Comparison of ENCODE assay signal across 26 cellular contexts in genomic region chr1:17903386-17903785, GRCh38.
A peak's percentile ranks its signal among the peaks of the same experiment; 100 is the strongest.
DNase-seq lines count a peak whose midpoint lies in the region; ATAC-seq, FAIRE-seq and TF ChIP-seq lines count a peak whose summit lies in the region.
"Had no signal": no experiment of that assay in that cellular context is flagged by ENCODE, and none has a peak within 500 bp of the region (broad histone marks: within the 10 kb centered on the region; RNA-seq: fewer than 3 reads in every experiment).

No MANE protein-coding gene starts in this region.

- H4K20me1 ChIP-seq in HepG2 (ENCODE audit: insufficient read depth, low read length): no peaks in the 10 kb centered on the region
- H4K20me1 ChIP-seq in smooth muscle cell (ENCODE audit: low read depth): no peaks in the 10 kb centered on the region

- TF ChIP-seq CTCF in HepG2 (CRISPR knock-in tag; IDR thresholded peaks at IDR 0.05) (no peak), right lobe of liver (IDR thresholded peaks at IDR 0.05) (no peak), smooth muscle cell (IDR thresholded peaks at IDR 0.05; ENCODE audit: borderline replicate concordance, insufficient read depth, poor library complexity, severe bottlenecking) (no peak)

- 3% methylated on average over 5 of the region's 5 CpGs for WGBS in HepG2 (ENCODE audit: low lambda C conversion rate)
- WGBS in right lobe of liver (ENCODE audit: insufficient coverage, low coverage, low lambda C conversion rate, missing lambda C conversion rate): 40% methylated on average over 4 of the region's 5 CpGs
- WGBS in smooth muscle cell (ENCODE audit: low lambda C conversion rate): 77% methylated on average over 5 of the region's 5 CpGs

- no peak overlapping the region for H2AFZ ChIP-seq in HepG2 (ENCODE audit: low read length)
- H2AFZ ChIP-seq in smooth muscle cell (ENCODE audit: low read depth): no peak overlapping the region

- H3K27ac ChIP-seq in HepG2 (ENCODE audit: extremely low read length, insufficient read depth, low read length) (no peak overlapping the region), right lobe of liver (no peak overlapping the region), smooth muscle cell (ENCODE audit: low read depth) (no peak overlapping the region)
- H3K27ac ChIP-seq: C4-2B, coronary artery, KMS-11, transverse colon had no signal

- H3K9me3 ChIP-seq in HepG2 (ENCODE audit: low read length) (no peaks in the 10 kb centered on the region), right lobe of liver (no peaks in the 10 kb centered on the region), smooth muscle cell (replicated peaks; ENCODE audit: low read depth) (no peaks in the 10 kb centered on the region), MG63 (peaks cover 8% of the 10 kb centered on the region)
- H3K9me3 ChIP-seq: HAP-1, transverse colon had no signal

- no TSS peak for BruUV-seq in HepG2 (replicated peaks; lab: Mats Ljungman, UMichigan)

- FAIRE-seq in HepG2 (lab: Jason Lieb, UNC) (no peak), RCC 7860 (lab: Jason Lieb, UNC) (peak; percentile 50)
- FAIRE-seq: bronchial epithelial cell, GM18507 had no signal

- no peaks in the 10 kb centered on the region for H3F3A ChIP-seq in smooth muscle cell (ENCODE audit: low read depth)

- H3K9ac ChIP-seq in HepG2 (ENCODE audit: insufficient read depth, low read depth, low read length) (no peak overlapping the region), smooth muscle cell (ENCODE audit: low read depth) (no peak overlapping the region)
- H3K9ac ChIP-seq: KMS-11 had no signal

- H3K4me1 ChIP-seq in HepG2 (ENCODE audit: insufficient read depth, low read length): peaks cover 13% of the 10 kb centered on the region
- H3K4me1 ChIP-seq in right lobe of liver: no peaks in the 10 kb centered on the region
- no peaks in the 10 kb centered on the region for H3K4me1 ChIP-seq in smooth muscle cell (ENCODE audit: low read depth)
- H3K4me1 ChIP-seq: HAP-1, transverse colon had no signal

- POLR2A ChIA-PET in HepG2 (lab: Yijun Ruan, JAX): no interaction called here

- no peaks in the 10 kb centered on the region for H3K79me2 ChIP-seq in HepG2 (ENCODE audit: insufficient read depth, low read length)
- H3K79me2 ChIP-seq in smooth muscle cell (ENCODE audit: low read depth): no peaks in the 10 kb centered on the region

- CTCF ChIA-PET in HepG2 (lab: Yijun Ruan, JAX; ENCODE audit: low intra/inter-chr PET ratio, low total read pairs): no interaction called here

- ATAC-seq in HepG2 (no peak; the same call in 2 of the 3 replicates), right lobe of liver (no peak)
- ATAC-seq: left colon; natural killer cell treated with Interleukin-12 subunit alpha and Interleukin-12 subunit beta and Interleukin-15 and Interleukin-18, amount 100 ng/mL, for 72 hours; right cardiac atrium; stimulated activated naive CD8-positive, alpha-beta T cell treated with anti-CD3 and anti-CD28 coated beads, Interleukin-15, amount 100 ng/mL, for 72 hours had no signal

- TF ChIP-seq POLR2A in HepG2 (IDR thresholded peaks at IDR 0.05; ENCODE audit: insufficient read depth in 1 of 2, low read depth in 2 of 2, low read length in 2 of 2): no peak
- TF ChIP-seq POLR2A in right lobe of liver (IDR thresholded peaks at IDR 0.05): no peak

- TF ChIP-seq RAD21 in HepG2 (CRISPR knock-in tag; IDR thresholded peaks at IDR 0.05): no peak

- no peak overlapping the region for H3K4me2 ChIP-seq in HepG2 (ENCODE audit: low read depth, low read length)
- H3K4me2 ChIP-seq in smooth muscle cell: no peak overlapping the region
- H3K4me2 ChIP-seq: KMS-11 had no signal

- DNase-seq in HepG2 (ENCODE audit: low spot score) (peak; percentile 10), right lobe of liver (no peak), RCC 7860 (ENCODE audit: low spot score) (peak; percentile 67), iris pigment epithelial cell (ENCODE audit: low read depth) (peak; percentile 42), smooth muscle cell (lab: John Stamatoyannopoulos, UW; ENCODE audit: unreplicated experiment) (no peak), inferior parietal cortex (ENCODE audit: extremely low spot score) (no peak), MG63 (no peak)
- DNase-seq in activated CD8-positive, alpha-beta memory T cell treated with anti-CD3 and anti-CD28 coated beads, Interleukin-2, amount 50 U/mL, for 4 hours: no peak
- DNase-seq: activated B cell treated with CpG ODN at 0.5 μM for 24 hours; activated CD4-positive, alpha-beta T cell treated with anti-CD3 and anti-CD28 coated beads, Interleukin-2, amount 50 U/mL, for 48 hours; activated gamma-delta T cell treated with Interleukin-2 at 50 U/mL for 16 hours; left colon; mesenchymal stem cell; NCI-H2081 treated with DMSO at 0.1 percent for 48 hours; NCI-H526 treated with DMSO at 0.1 percent for 48 hours; right cardiac atrium; stimulated activated naive CD8-positive, alpha-beta T cell treated with anti-CD3 and anti-CD28 coated beads, Interleukin-15, amount 100 ng/mL, for 72 hours; T1000; transverse colon had no signal

- H3K4me3 ChIP-seq in HepG2 (replicated peaks in 1 of 3; ENCODE audit: insufficient read depth in 1 of 3, low read depth in 2 of 3, low read length in 3 of 3) (no peak overlapping the region), right lobe of liver (no peak overlapping the region), smooth muscle cell (no peak overlapping the region), MG63 (no peak overlapping the region)
- H3K4me3 ChIP-seq: coronary artery, HAP-1, transverse colon had no signal

- no peak for TF ChIP-seq EP300 in HepG2 (IDR thresholded peaks at IDR 0.05; ENCODE audit: low read depth in 2 of 2, low read length in 2 of 2)
- no peak for TF ChIP-seq EP300 in HepG2 (CRISPR knock-in tag; IDR thresholded peaks at IDR 0.05; ENCODE audit: borderline replicate concordance)

- intact Hi-C loops in HepG2 (cut with micrococcal nuclease; ENCODE audit: unreplicated experiment) (no loop called here), right lobe of liver (cut with DNase I) (no loop called here)

- in situ Hi-C loops in HepG2 (cut with HindIII; ENCODE audit: extremely low pct_ligation_motif_present, low pct_unique_long_range_greater_than_20kb): no loop called here

- no peaks in the 10 kb centered on the region for H3K27me3 ChIP-seq in HepG2 (ENCODE audit: control insufficient read depth in 1 of 2, insufficient read depth in 2 of 2, low read length in 2 of 2)
- no peaks in the 10 kb centered on the region for H3K27me3 ChIP-seq in right lobe of liver
- peaks cover 43% of the 10 kb centered on the region for H3K27me3 ChIP-seq in smooth muscle cell (ENCODE audit: low read depth)
- H3K27me3 ChIP-seq in MG63: peaks cover 17% of the 10 kb centered on the region

- H3K36me3 ChIP-seq in HepG2 (replicated peaks in 1 of 2; ENCODE audit: control insufficient read depth in 1 of 2, insufficient read depth in 2 of 2, low read length in 2 of 2) (no peaks in the 10 kb centered on the region), right lobe of liver (no peaks in the 10 kb centered on the region), smooth muscle cell (ENCODE audit: low read depth) (no peaks in the 10 kb centered on the region), MG63 (no peaks in the 10 kb centered on the region)
- H3K36me3 ChIP-seq: HAP-1, transverse colon had no signal

TF ChIP-seq in HepG2, 621 proteins besides CTCF, POLR2A, EP300 and RAD21 (continues in another document):
- TF ChIP-seq NR2F6 (IDR thresholded peaks at IDR 0.05) (0 out of 2 replicates have a peak, but pooled peaks have one; percentile 34), NR2F6 (CRISPR knock-in tag; IDR thresholded peaks at IDR 0.05) (peak; percentile 10; the same call in 1 of the 2 replicates), CREBL2 (CRISPR knock-in tag; IDR thresholded peaks at IDR 0.05; ENCODE audit: borderline replicate concordance) (no peak), HNF4A (CRISPR knock-in tag; IDR thresholded peaks at IDR 0.05) (peak; percentile 25; the same call in 1 of the 2 replicates), GATAD1 (CRISPR knock-in tag; IDR thresholded peaks at IDR 0.05) (no peak), RARA (CRISPR knock-in tag; IDR thresholded peaks at IDR 0.05) (peak; percentile 59; the same call in 1 of the 2 replicates), ZNF782 (CRISPR knock-in tag; IDR thresholded peaks at IDR 0.05; ENCODE audit: borderline replicate concordance) (no peak), GATAD2A (CRISPR knock-in tag; IDR thresholded peaks at IDR 0.05) (0 out of 2 replicates have a peak, but pooled peaks have one; percentile 25), MAFK (conservative IDR thresholded peaks at IDR 0.05 in 1 of 2, IDR thresholded peaks at IDR 0.05 in 1 of 2; ENCODE audit: low read length in 2 of 2) (no peak), ARID5B (CRISPR knock-in tag; IDR thresholded peaks at IDR 0.05) (peak; percentile 37; the same call in 1 of the 2 replicates), ASH2L (IDR thresholded peaks at IDR 0.05; ENCODE audit: insufficient read length, low read depth, low read length) (no peak), TCF7 (IDR thresholded peaks at IDR 0.05; ENCODE audit: low read depth) (peak; percentile 51; the same call in 1 of the 2 replicates)

Comparison
In these comparisons a context has a peak if more than half of its experiments do, and no peak if none do; other contexts are left out.
1. DNase-seq: peak in HepG2 (single experiment), RCC 7860 (single experiment) and iris pigment epithelial cell (single experiment); none in right lobe of liver (0 of 3), smooth muscle cell (single experiment), inferior parietal cortex (single experiment), activated CD8-positive, alpha-beta memory T cell treated with anti-CD3 and anti-CD28 coated beads, Interleukin-2, amount 50 U/mL, for 4 hours (single experiment) and MG63 (single experiment).